8 cellular contexts compared by ENCODE assay signal in the genomic region with DNA sequence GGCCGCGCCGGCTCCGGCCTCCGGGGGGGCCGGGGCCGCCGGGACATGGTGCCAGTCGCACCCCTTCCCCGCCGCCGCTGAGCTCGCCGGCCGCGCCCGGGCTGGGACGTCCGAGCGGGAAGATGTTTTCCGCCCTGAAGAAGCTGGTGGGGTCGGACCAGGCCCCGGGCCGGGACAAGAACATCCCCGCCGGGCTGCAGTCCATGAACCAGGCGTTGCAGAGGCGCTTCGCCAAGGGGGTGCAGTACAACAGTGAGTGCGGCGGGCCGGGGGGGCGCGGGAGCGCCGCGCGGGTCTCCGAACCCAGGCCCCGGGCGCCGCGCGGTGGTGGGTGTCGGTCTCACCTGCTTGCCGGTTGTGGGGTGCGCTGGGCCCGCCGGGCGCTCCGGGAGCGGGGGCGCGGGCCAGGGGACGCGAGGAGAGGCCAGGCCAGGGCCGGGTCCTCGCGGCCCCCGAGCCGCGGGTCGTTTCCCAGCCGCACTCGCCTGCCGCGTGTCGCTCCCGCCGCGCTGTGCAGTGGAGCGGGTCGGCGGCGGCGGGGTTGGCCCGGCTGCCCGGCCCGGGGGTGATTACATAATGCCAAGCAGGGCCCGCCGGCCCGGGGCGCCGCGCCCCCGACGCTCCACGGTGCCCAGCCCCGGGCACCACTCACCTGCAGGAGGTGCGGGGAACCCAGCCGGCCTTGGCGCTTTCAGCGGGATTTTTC. TPM values are rescaled to one million over a fixed set of nuclear protein-coding genes. Genes with fewer than 3 reads are reported as not detected.
DNase-seq lines count a peak whose midpoint lies in the region; ATAC-seq and TF ChIP-seq lines count a peak whose summit lies in the region.

No MANE protein-coding gene starts in this region.

- no peak for TF ChIP-seq CTCF in testis (IDR thresholded peaks at IDR 0.05)

- WGBS in testis, 2 donors = 0% methylated on average over 21 to 57 of the region's 93 CpGs

- peak overlapping the region; percentile 76 for H3K4me3 ChIP-seq in effector memory CD4-positive, alpha-beta T cell (ENCODE audit: insufficient read depth, low read depth, low read length, poor library complexity, severe bottlenecking)
- H3K4me3 ChIP-seq in mononuclear cell (ENCODE audit: low read length) (peak overlapping the region; percentile 88), testis (peak overlapping the region; percentile 75 to 94)

- no peaks in the 10 kb centered on the region for H3K36me3 ChIP-seq in effector memory CD4-positive, alpha-beta T cell (ENCODE audit: control insufficient read depth, insufficient read depth, low read length)
- no peaks in the 10 kb centered on the region for H3K36me3 ChIP-seq in testis (ENCODE audit: low read depth, missing control alignments)

- ATAC-seq in GM19328 (IDR thresholded peaks at IDR 0.05; ENCODE audit: unreplicated experiment) (peak; percentile 29), HG03354 (IDR thresholded peaks at IDR 0.05; ENCODE audit: poor library complexity, severe bottlenecking, unreplicated experiment) (peak; percentile 37)

- H3K9me3 ChIP-seq in effector memory CD4-positive, alpha-beta T cell (ENCODE audit: control insufficient read depth, low read length) = no peaks in the 10 kb centered on the region
- no peaks in the 10 kb centered on the region for H3K9me3 ChIP-seq in mononuclear cell (ENCODE audit: low read depth, low read length)
- H3K9me3 ChIP-seq in testis = no peaks in the 10 kb centered on the region

- intact Hi-C loops in testis (cut with DNase I; ENCODE audit: low total_unique reads) = loop anchor here (5.0 kb wide), 1 partner anchor 134 kb away; the partner anchor contains the start of gene FBXW5

- H3K27ac ChIP-seq in effector memory CD4-positive, alpha-beta T cell (ENCODE audit: insufficient read depth, low read length, poor library complexity, severe bottlenecking) = peak overlapping the region; percentile 51
- peak overlapping the region; percentile 70 to 88 for H3K27ac ChIP-seq in testis

- no peaks in the 10 kb centered on the region for H3K27me3 ChIP-seq in effector memory CD4-positive, alpha-beta T cell (replicated peaks; ENCODE audit: control insufficient read depth, insufficient read depth, low read length, poor library complexity, severe bottlenecking)
- H3K27me3 ChIP-seq in mononuclear cell (ENCODE audit: insufficient read depth, low read length) (no peaks in the 10 kb centered on the region), testis (no peaks in the 10 kb centered on the region)

- DNase-seq in AG08395 (ENCODE audit: low spot score) (peak; percentile 12), testis (peak; percentile 56), SKM-1 treated with dmso at 0.1 percent for 144 hours (lab: John Stamatoyannopoulos, UW; ENCODE audit: unreplicated experiment) (no peak)
- DNase-seq in activated CD4-positive, alpha-beta T cell treated with anti-CD3 and anti-CD28 coated beads for 4 hours = peak; percentile 49 to 63
- DNase-seq in effector memory CD4-positive, alpha-beta T cell = peak in 2 of 3 donors; percentile 21 to 26

- peaks cover 21% of the 10 kb centered on the region for H3K4me1 ChIP-seq in effector memory CD4-positive, alpha-beta T cell (ENCODE audit: control insufficient read depth, insufficient read depth, low read length, poor library complexity, severe bottlenecking)
- peaks cover 34% of the 10 kb centered on the region for H3K4me1 ChIP-seq in mononuclear cell (ENCODE audit: insufficient read depth, low read length)
- H3K4me1 ChIP-seq in testis = peaks cover 12% of the 10 kb centered on the region

- TF ChIP-seq POLR2A in testis (IDR thresholded peaks at IDR 0.05) = no peak

RNA-seq across cellular contexts. Expression of gene RABL6, which starts 0.5 kb away (rescaled TPM):
- total RNA-seq in mononuclear cell (36.4 TPM), testis (100 to 1,000 TPM in 1 of 2 donors, 10 to 100 TPM in 1; 95.1 to 103 TPM)
- polyA plus RNA-seq in testis (ENCODE audit: insufficient read depth, low read depth, low replicate concordance) = 69.1 TPM

RNA-seq across cellular contexts. Expression of gene CCDC183, which starts 12.1 kb away (rescaled TPM):
- 1.7 TPM for total RNA-seq in mononuclear cell
- total RNA-seq in testis = 10 to 100 TPM; 41.1 to 59.8 TPM
- 37.8 TPM for polyA plus RNA-seq in testis (ENCODE audit: insufficient read depth, low read depth, low replicate concordance)

RNA-seq across cellular contexts. Expression of gene TMEM141, which starts 17.1 kb away (rescaled TPM):
- total RNA-seq in mononuclear cell (16.1 TPM), testis (100 to 1,000 TPM; 108 to 127 TPM)
- polyA plus RNA-seq in testis (ENCODE audit: insufficient read depth, low read depth, low replicate concordance) = 80.4 TPM

RNA-seq across cellular contexts. Expression of gene AJM1, which starts 34.0 kb away (rescaled TPM):
- total RNA-seq in mononuclear cell = 0.73 TPM
- total RNA-seq in testis = 10 to 100 TPM; 13.1 to 24.6 TPM
- 4.0 TPM for polyA plus RNA-seq in testis (ENCODE audit: insufficient read depth, low read depth, low replicate concordance)

RNA-seq across cellular contexts. Expression of gene PHPT1, which starts 41.0 kb away (rescaled TPM):
- total RNA-seq in mononuclear cell (14.0 TPM), testis (100 to 1,000 TPM; 134 to 146 TPM)
- polyA plus RNA-seq in testis (ENCODE audit: insufficient read depth, low read depth, low replicate concordance) = 146 TPM

Comparison
In these comparisons a context has a peak if more than half of its experiments do, and no peak if none do; other contexts are left out.
1. RNA of gene CCDC183, which starts 12.1 kb away (total RNA-seq): 41.1 to 59.8 TPM in testis; 1.7 TPM in mononuclear cell (single experiment); every median in the first group is over 10 times any median in the second.
2. Peak in every context shown above with its lines, with median percentiles within 50 percentile points of each other: H3K4me3 ChIP-seq.